In genomic region chr11:45983471-45983845, GRCh38 we compare ENCODE assay signal across 13 cellular contexts.
DNase-seq lines count a peak whose midpoint lies in the region; ATAC-seq and TF ChIP-seq lines count a peak whose summit lies in the region.
"Had no signal": no experiment of that assay in that cellular context is flagged by ENCODE, and none has a peak within 500 bp of the region (broad histone marks: within the 10 kb centered on the region; RNA-seq: fewer than 3 reads in every experiment).

No MANE protein-coding gene starts in this region.

- H3K4me3 Mint-ChIP-seq in central memory CD8-positive, alpha-beta T cell: no peak overlapping the region
- H3K4me3 Mint-ChIP-seq: CD8-positive, alpha-beta memory T cell; T-helper 2 cell treated with Interferon-gamma antibody and Interleukin-4, amounts not matched to agents 5 μg/mL and 100 μg/mL, for 36 hours had no signal

- H3K27ac ChIP-seq in AG04450 (ENCODE audit: low read depth, low read length) (peak overlapping the region; percentile 65), HUES6 (ENCODE audit: low read depth, low read length) (peak overlapping the region; percentile 54)

- H3K9me3 ChIP-seq in AG04450 (ENCODE audit: control insufficient read depth, insufficient read depth, low read length) (no peaks in the 10 kb centered on the region), HUES6 (ENCODE audit: control insufficient read depth, insufficient read depth, low read depth, low read length) (no peaks in the 10 kb centered on the region)

- TF ChIP-seq CTCF in AG04450 (IDR thresholded peaks at IDR 0.05; ENCODE audit: low read depth, low read length): no peak

- H3K27me3 ChIP-seq in AG04450 (ENCODE audit: control insufficient read depth, insufficient read depth, low read length): no peaks in the 10 kb centered on the region
- no peaks in the 10 kb centered on the region for H3K27me3 ChIP-seq in HUES6 (ENCODE audit: control insufficient read depth, insufficient read depth, low read length)

- CTCF ChIA-PET in AG04450 (lab: Charles Lee): interaction anchor here (1.1 to 4.7 kb wide), 4 partner anchors 11 to 23 kb away, joined by 3 to 35 read pairs (median 5); no protein-coding TSS in a partner anchor

- no peaks in the 10 kb centered on the region for H3K27me3 Mint-ChIP-seq in central memory CD8-positive, alpha-beta T cell
- H3K27me3 Mint-ChIP-seq: CD8-positive, alpha-beta memory T cell had no signal

- peak overlapping the region; percentile 60 for H3K27ac Mint-ChIP-seq in central memory CD8-positive, alpha-beta T cell (ENCODE audit: low read depth)
- H3K27ac Mint-ChIP-seq: T-helper 2 cell treated with Interferon-gamma antibody and Interleukin-4, amounts not matched to agents 5 μg/mL and 100 μg/mL, for 36 hours had no signal

- ATAC-seq in central memory CD8-positive, alpha-beta T cell (replicated peaks; ENCODE audit: extremely low read depth, poor library complexity, severe bottlenecking): no peak
- ATAC-seq in GM21526 (IDR thresholded peaks at IDR 0.05; ENCODE audit: low FRiP score, unreplicated experiment): no peak
- ATAC-seq in HG02885 (IDR thresholded peaks at IDR 0.05; ENCODE audit: poor library complexity, unreplicated experiment): no peak

- H3K4me3 ChIP-seq in AG04450 (ENCODE audit: low read depth, low read length): no peak overlapping the region
- peak overlapping the region; percentile 5; the same call in 1 of the 2 replicates for H3K4me3 ChIP-seq in HUES6 (ENCODE audit: low read depth, low read length)

- peaks cover 21% of the 10 kb centered on the region for H3K36me3 Mint-ChIP-seq in central memory CD8-positive, alpha-beta T cell (ENCODE audit: insufficient read depth)
- H3K36me3 Mint-ChIP-seq: activated naive CD4-positive, alpha-beta T cell treated with anti-CD3 and anti-CD28 coated beads, Interleukin-2, amount 50 U/mL, for 72 hours had no signal

- peaks cover 8% of the 10 kb centered on the region for H3K36me3 ChIP-seq in HUES6 (ENCODE audit: control insufficient read depth, insufficient read depth, low read length)

- peaks cover 22% of the 10 kb centered on the region for H3K4me1 ChIP-seq in HUES6 (ENCODE audit: control insufficient read depth, insufficient read depth, low read length)

- POLR2A ChIA-PET in AG04450 (lab: Yijun Ruan, JAX): interaction anchor here (1.3 to 1.7 kb wide), 2 partner anchors 12 to 18 kb away, joined by 4 read pairs; no protein-coding TSS in a partner anchor

- DNase-seq in AG04450 (ENCODE audit: low read depth, low spot score) (no peak), midbrain (lab: John Stamatoyannopoulos, UW) (peak; percentile 11), DMS153 treated with DMSO at 0.1 percent for 48 hours (lab: John Stamatoyannopoulos, UW; ENCODE audit: unreplicated experiment) (no peak), NCI-H1417 treated with DMSO at 0.1 percent for 48 hours (lab: John Stamatoyannopoulos, UW) (no peak)
- no peak for DNase-seq in central memory CD8-positive, alpha-beta T cell (ENCODE audit: low spot score in 2 of 2)
- DNase-seq: activated CD4-positive, alpha-beta T cell treated with anti-CD3 and anti-CD28 coated beads for 1 hour; CD8-positive, alpha-beta memory T cell; SHP77 treated with DMSO at 0.1 percent for 48 hours had no signal

- peak overlapping the region; percentile 60 for H3K9ac ChIP-seq in HUES6 (ENCODE audit: low read length)

- H3K9me3 Mint-ChIP-seq in central memory CD8-positive, alpha-beta T cell: no peaks in the 10 kb centered on the region
- H3K9me3 Mint-ChIP-seq: activated naive CD4-positive, alpha-beta T cell treated with anti-CD3 and anti-CD28 coated beads, Interleukin-2, amount 50 U/mL, for 72 hours; CD8-positive, alpha-beta memory T cell; T-helper 2 cell treated with Interferon-gamma antibody and Interleukin-4, amounts not matched to agents 5 μg/mL and 100 μg/mL, for 36 hours had no signal

- H3K4me1 Mint-ChIP-seq in central memory CD8-positive, alpha-beta T cell: peaks cover 42% of the 10 kb centered on the region
